ENCODE assay signal across 9 cellular contexts in genomic region chr2:113124181-113124961, GRCh38. TPM values are rescaled to one million over a fixed set of nuclear protein-coding genes. Genes with fewer than 3 reads are reported as not detected.
DNase-seq lines count a peak whose midpoint lies in the region; ATAC-seq, FAIRE-seq and TF ChIP-seq lines count a peak whose summit lies in the region.
"Had no signal": no experiment of that assay in that cellular context is flagged by ENCODE, and none has a peak within 500 bp of the region (broad histone marks: within the 10 kb centered on the region; RNA-seq: fewer than 3 reads in every experiment).

No MANE protein-coding gene starts in this region.

- H3K27me3 Mint-ChIP-seq in activated CD8-positive, alpha-beta T cell treated with anti-CD3 and anti-CD28 coated beads for 36 hours, result peaks cover 6% of the 10 kb centered on the region
- no peaks in the 10 kb centered on the region for H3K27me3 Mint-ChIP-seq in memory B cell
- H3K27me3 Mint-ChIP-seq: central memory CD8-positive, alpha-beta T cell had no signal

- DNase-seq in GM18507 (ENCODE audit: extremely low spot score, insufficient read length, low read depth) (no peak), memory B cell (ENCODE audit: low spot score in 2 of 2) (no peak), HAP-1 (ENCODE audit: low spot score in 2 of 2) (no peak), Karpas-422 (no peak)
- peak; percentile 48 for DNase-seq in activated CD8-positive, alpha-beta T cell treated with anti-CD3 and anti-CD28 coated beads for 36 hours
- no peak for DNase-seq in activated CD8-positive, alpha-beta memory T cell treated with anti-CD3 and anti-CD28 coated beads, Interleukin-2, amount 50 U/mL, for 48 hours

- CTCF ChIA-PET in activated CD8-positive, alpha-beta T cell treated with anti-CD3 and anti-CD28 coated beads for 36 hours (lab: Charles Lee), result interaction anchor here (1.3 to 14.7 kb wide), 3 partner anchors 12 to 80 kb away, joined by 4 to 146 read pairs (median 8); no protein-coding TSS in a partner anchor

- no peaks in the 10 kb centered on the region for H3K36me3 Mint-ChIP-seq in activated CD8-positive, alpha-beta T cell treated with anti-CD3 and anti-CD28 coated beads for 36 hours (ENCODE audit: low read depth)
- H3K36me3 Mint-ChIP-seq in memory B cell, result no peaks in the 10 kb centered on the region

- no peaks in the 10 kb centered on the region; the same call in 1 of the 2 replicates for H3K27me3 ChIP-seq in HAP-1 (ENCODE audit: low read depth)
- H3K27me3 ChIP-seq in Karpas-422 (ENCODE audit: low read length), result no peaks in the 10 kb centered on the region

- H3K4me1 Mint-ChIP-seq in activated CD8-positive, alpha-beta T cell treated with anti-CD3 and anti-CD28 coated beads for 36 hours (ENCODE audit: low read depth), result peaks cover 35% of the 10 kb centered on the region
- peaks cover 19% of the 10 kb centered on the region for H3K4me1 Mint-ChIP-seq in memory B cell

- POLR2A ChIA-PET in activated CD8-positive, alpha-beta T cell treated with anti-CD3 and anti-CD28 coated beads for 36 hours (lab: Charles Lee), result interaction anchor here (0.7 to 1.1 kb wide), 4 partner anchors 12 to 205 kb away, joined by 3 to 5 read pairs (median 3); no protein-coding TSS in a partner anchor

- peak; percentile 57 for ATAC-seq in HG03066 (IDR thresholded peaks at IDR 0.05; ENCODE audit: low read depth, unreplicated experiment)
- ATAC-seq in activated CD8-positive, alpha-beta T cell treated with anti-CD3 and anti-CD28 coated beads for 36 hours, result peak; percentile 76
- peak; percentile 51 for ATAC-seq in memory B cell (ENCODE audit: low read depth)
- ATAC-seq in HG02571 (IDR thresholded peaks at IDR 0.05; ENCODE audit: unreplicated experiment), result no peak

- H3K4me1 ChIP-seq in HAP-1 (no peaks in the 10 kb centered on the region), Karpas-422 (ENCODE audit: low read length) (no peaks in the 10 kb centered on the region)

- peak; percentile 66 for FAIRE-seq in GM18507 (lab: Jason Lieb, UNC)

- peak overlapping the region; percentile 24 for H3K4me3 Mint-ChIP-seq in activated CD8-positive, alpha-beta T cell treated with anti-CD3 and anti-CD28 coated beads for 36 hours
- H3K4me3 Mint-ChIP-seq in memory B cell, result no peak overlapping the region
- H3K4me3 Mint-ChIP-seq: central memory CD8-positive, alpha-beta T cell had no signal

- H2AFZ ChIP-seq in Karpas-422 (ENCODE audit: low read length), result no peak overlapping the region

- no peak overlapping the region for H3K27ac Mint-ChIP-seq in activated CD8-positive, alpha-beta T cell treated with anti-CD3 and anti-CD28 coated beads for 36 hours
- H3K27ac Mint-ChIP-seq in memory B cell, result no peak overlapping the region

- H3K79me2 ChIP-seq in Karpas-422 (ENCODE audit: low read length), result no peaks in the 10 kb centered on the region

- H3K9me3 ChIP-seq in HAP-1 (no peaks in the 10 kb centered on the region), Karpas-422 (ENCODE audit: low read length) (no peaks in the 10 kb centered on the region)

- H3K9ac ChIP-seq in Karpas-422 (ENCODE audit: low read length), result no peak overlapping the region

- H3K4me2 ChIP-seq in Karpas-422 (ENCODE audit: low read depth, low read length, poor library complexity, severe bottlenecking), result no peak overlapping the region

- H4K20me1 ChIP-seq in Karpas-422 (ENCODE audit: insufficient read depth, low read depth, low read length), result no peaks in the 10 kb centered on the region

- no peak overlapping the region for H3K27ac ChIP-seq in Karpas-422 (ENCODE audit: low read length)

- H3K9me3 Mint-ChIP-seq in activated CD8-positive, alpha-beta T cell treated with anti-CD3 and anti-CD28 coated beads for 36 hours, result no peaks in the 10 kb centered on the region
- peaks cover 1% of the 10 kb centered on the region for H3K9me3 Mint-ChIP-seq in memory B cell
- H3K9me3 Mint-ChIP-seq: central memory CD8-positive, alpha-beta T cell had no signal

- H3K4me3 ChIP-seq in HAP-1 (no peak overlapping the region), Karpas-422 (ENCODE audit: low read length) (no peak overlapping the region)

- H3K36me3 ChIP-seq in HAP-1 (replicated peaks) (no peaks in the 10 kb centered on the region), Karpas-422 (ENCODE audit: insufficient read depth, low read length) (no peaks in the 10 kb centered on the region)

- intact Hi-C loops in activated CD8-positive, alpha-beta T cell treated with anti-CD3 and anti-CD28 coated beads for 36 hours (cut with micrococcal nuclease), result no loop called here

- in situ Hi-C loops in HAP-1 (cut with MboI; ENCODE audit: low sequenced_read_pairs), result no loop called here

- no peak for TF ChIP-seq CTCF in activated CD8-positive, alpha-beta T cell treated with anti-CD3 and anti-CD28 coated beads for 36 hours (IDR thresholded peaks at IDR 0.05)

- H3K9me2 ChIP-seq in Karpas-422 (replicated peaks; ENCODE audit: insufficient read depth, low read length), result no peaks in the 10 kb centered on the region

RNA-seq across cellular contexts. Expression of gene IL1RN, which starts 3.0 kb away (rescaled TPM):
- under 1 TPM; 0.50 to 0.85 TPM for total RNA-seq in activated CD8-positive, alpha-beta T cell treated with anti-CD3 and anti-CD28 coated beads for 36 hours
- not detected in 2 replicates for total RNA-seq in Karpas-422 (2014; rRNA removed; shearing (Covaris generic); ENCODE audit: low replicate concordance)

RNA-seq across cellular contexts. Expression of gene PSD4, which starts 49.4 kb away (rescaled TPM):
- 100 to 1,000 TPM; 247 to 251 TPM for total RNA-seq in activated CD8-positive, alpha-beta T cell treated with anti-CD3 and anti-CD28 coated beads for 36 hours
- total RNA-seq in Karpas-422 (2014; rRNA removed; shearing (Covaris generic); ENCODE audit: low replicate concordance), result 43.3 and 85.3 TPM in 2 replicates

RNA-seq across cellular contexts. Expression of gene IL1F10, which starts 56.6 kb away (rescaled TPM):
- not detected for total RNA-seq in activated CD8-positive, alpha-beta T cell treated with anti-CD3 and anti-CD28 coated beads for 36 hours
- total RNA-seq in Karpas-422 (2014; rRNA removed; shearing (Covaris generic); ENCODE audit: low replicate concordance), result not detected in 2 replicates
